In the genomic region with DNA sequence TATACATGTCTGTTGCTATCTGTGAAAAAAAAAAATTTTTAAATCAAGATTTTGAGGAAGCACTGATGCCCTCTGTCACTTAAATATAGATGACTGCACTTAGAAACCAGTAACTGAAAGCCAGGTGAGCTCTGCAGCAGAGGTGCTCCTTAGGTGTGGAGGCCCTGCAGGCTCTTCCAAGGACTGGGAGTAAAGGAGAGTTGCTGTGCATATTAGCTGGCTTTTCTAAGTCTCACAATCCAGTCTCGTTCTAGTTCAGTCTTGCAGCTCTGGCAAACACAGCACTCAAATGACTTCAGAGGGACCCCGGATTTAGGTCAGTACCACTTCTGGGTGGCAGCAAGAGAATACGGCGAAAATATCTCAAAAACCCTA, we compare ENCODE assay signal across 1 cellular context.
TF ChIP-seq lines count a peak whose summit lies in the region.

No MANE protein-coding gene starts in this region.

TF ChIP-seq in GM23338, 12 proteins besides CTCF, POLR2A, EP300 and RAD21 (continued from another document):
- TF ChIP-seq CREB1 (CRISPR knock-in tag; IDR thresholded peaks at IDR 0.05; ENCODE audit: low read depth) (no peak), JUNB (IDR thresholded peaks at IDR 0.05; ENCODE audit: unreplicated experiment) (no peak)
